In the genomic region with DNA sequence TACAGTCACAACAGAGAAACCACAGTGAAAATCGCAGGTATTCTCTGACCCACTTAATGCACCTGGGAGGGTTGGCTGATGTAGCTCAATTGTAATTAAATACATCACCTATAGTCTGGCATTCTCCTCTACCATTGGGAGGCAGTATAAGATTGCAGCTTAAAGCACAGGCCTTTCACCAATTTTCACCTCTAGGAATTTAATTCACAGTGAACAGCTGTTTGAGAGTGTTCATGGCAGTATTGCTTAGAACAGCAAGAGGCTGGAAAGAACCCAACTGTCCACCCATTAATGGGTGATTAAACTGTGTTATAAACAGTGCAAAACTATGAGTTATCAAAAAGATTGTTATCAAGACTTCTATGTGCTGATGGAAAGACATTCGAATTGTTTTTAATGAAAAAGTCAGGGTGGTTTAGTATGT, we compare ENCODE assay signal across 8 cellular contexts. TPM values are rescaled to one million over a fixed set of nuclear protein-coding genes. Genes with fewer than 3 reads are reported as not detected.
DNase-seq lines count a peak whose midpoint lies in the region; ATAC-seq and TF ChIP-seq lines count a peak whose summit lies in the region.

No MANE protein-coding gene starts in this region.

- no peak overlapping the region for H2AFZ ChIP-seq in PC-3 (ENCODE audit: low read length)

- H3F3A ChIP-seq in PC-3 (ENCODE audit: low read length, unreplicated experiment) = no peaks in the 10 kb centered on the region

- peaks cover 9% of the 10 kb centered on the region; the same call in 1 of the 2 replicates for H3K79me2 ChIP-seq in PC-3 (ENCODE audit: low read length)

- no TSS peak for BruUV-seq in PC-3 (replicated peaks; lab: Mats Ljungman, UMichigan)

- H3K4me2 ChIP-seq in PC-3 (ENCODE audit: low read length) = no peak overlapping the region

- H3K9me3 ChIP-seq in PC-3 (ENCODE audit: low read length) = no peaks in the 10 kb centered on the region

- POLR2A ChIA-PET in PC-3 (lab: Charles Lee; ENCODE audit: unreplicated experiment) = interaction anchor here (1.1 kb wide), 1 partner anchor 133 kb away, joined by 3 read pairs; a partner anchor contains a TSS

- DNase-seq in NCI-H1092 treated with DMSO at 0.1 percent for 48 hours (lab: John Stamatoyannopoulos, UW) (peak; percentile 38), NCI-H1092 (lab: John Stamatoyannopoulos, UW) (no peak), PC-3 (peak; percentile 80), left lobe of liver (ENCODE audit: low spot score) (no peak), type B pancreatic cell (ENCODE audit: extremely low spot score, unreplicated experiment) (no peak)
- DNase-seq in central memory CD4-positive, alpha-beta T cell = peak; percentile 62

- H3K4me3 Mint-ChIP-seq in IgD-negative memory B cell (peak overlapping the region; percentile 58 to 75 (median 64)), type B pancreatic cell (peak overlapping the region; percentile 81)

- H3K36me3 Mint-ChIP-seq in IgD-negative memory B cell (no peaks in the 10 kb centered on the region), type B pancreatic cell (peaks cover 8% of the 10 kb centered on the region)

- ATAC-seq in PC-3 = peak; percentile 42
- peak; percentile 52 for ATAC-seq in left lobe of liver
- ATAC-seq in HG02588 (IDR thresholded peaks at IDR 0.05; ENCODE audit: unreplicated experiment) = no peak

- CTCF ChIA-PET in PC-3 (lab: Charles Lee) = interaction anchor here (0.6 to 2.5 kb wide), 16 partner anchors 11 to 309 kb away, joined by 3 to 43 read pairs (median 6); no protein-coding TSS in a partner anchor

- H3K27ac Mint-ChIP-seq in IgD-negative memory B cell (peak overlapping the region; percentile 61 to 97 (median 84)), type B pancreatic cell (peak overlapping the region; percentile 84)

- TF ChIP-seq CTCF in PC-3 (conservative IDR thresholded peaks at IDR 0.05; ENCODE audit: low read depth, low read length) (peak; percentile 93), type B pancreatic cell (conservative IDR thresholded peaks at IDR 0.05) (peak; percentile 80)

- H3K9me2 ChIP-seq in PC-3 (replicated peaks; ENCODE audit: low read length) = no peaks in the 10 kb centered on the region

- H3K9ac ChIP-seq in PC-3 (ENCODE audit: low read length) = no peak overlapping the region

- H3K4me1 ChIP-seq in PC-3 (ENCODE audit: insufficient read depth, low read length) = peaks cover 10% of the 10 kb centered on the region

- H3K27me3 ChIP-seq in PC-3 (ENCODE audit: low read length) = no peaks in the 10 kb centered on the region

- no peaks in the 10 kb centered on the region for H3K27me3 Mint-ChIP-seq in IgD-negative memory B cell
- H3K27me3 Mint-ChIP-seq in type B pancreatic cell = no peaks in the 10 kb centered on the region

- intact Hi-C loops in PC-3 (cut with micrococcal nuclease) = loop anchor here (1.0 to 5.0 kb wide), 3 partner anchors 63 to 302 kb away; no protein-coding TSS in a partner anchor

- no peak overlapping the region for H3K27ac ChIP-seq in PC-3 (ENCODE audit: low read length)

- no peak overlapping the region for H3K4me3 ChIP-seq in PC-3 (ENCODE audit: low read length)

- H3K9me3 Mint-ChIP-seq in IgD-negative memory B cell (no peaks in the 10 kb centered on the region), type B pancreatic cell (no peaks in the 10 kb centered on the region)

- H3K36me3 ChIP-seq in PC-3 (ENCODE audit: low read depth, low read length) = peaks cover 11% of the 10 kb centered on the region; the same call in 1 of the 2 replicates

- no peaks in the 10 kb centered on the region for H4K20me1 ChIP-seq in PC-3 (ENCODE audit: low read length)

- H3K4me1 Mint-ChIP-seq in IgD-negative memory B cell = peaks cover 36 to 42% (median 37%) of the 10 kb centered on the region in 3 donors
- H3K4me1 Mint-ChIP-seq in type B pancreatic cell (ENCODE audit: unreplicated experiment) = peaks cover 26% of the 10 kb centered on the region

RNA-seq across cellular contexts. Expression of a gene that starts 2.0 kb away (rescaled TPM):
- 51.9 TPM for polyA plus RNA-seq in IgD-negative memory B cell
- total RNA-seq in PC-3 (2014; rRNA removed) (22.2 and 28.5 TPM in 2 replicates), left lobe of liver (26.0 TPM), type B pancreatic cell (ENCODE audit: low replicate concordance) (27.3 and 33.1 TPM in 2 replicates)

RNA-seq across cellular contexts. Expression of a gene that starts 26.7 kb away (rescaled TPM):
- not detected for polyA plus RNA-seq in IgD-negative memory B cell
- total RNA-seq in PC-3 (2014; rRNA removed) (45.4 and 55.7 TPM in 2 replicates), left lobe of liver (1.5 TPM), type B pancreatic cell (ENCODE audit: low replicate concordance) (0.76 and 5.8 TPM in 2 replicates)

RNA-seq across cellular contexts. Expression of a gene that starts 52.5 kb away (rescaled TPM):
- polyA plus RNA-seq in IgD-negative memory B cell = 53.4 TPM
- 46.9 and 52.6 TPM in 2 replicates for total RNA-seq in PC-3 (2014; rRNA removed)
- total RNA-seq in left lobe of liver = 27.6 TPM
- 102 TPM in 2 replicates for total RNA-seq in type B pancreatic cell (ENCODE audit: low replicate concordance)

Comparison
In these comparisons a context has a peak if more than half of its experiments do, and no peak if none do; other contexts are left out.
1. DNase-seq: peak in NCI-H1092 treated with DMSO at 0.1 percent for 48 hours (single experiment), PC-3 (single experiment) and central memory CD4-positive, alpha-beta T cell (single experiment); none in NCI-H1092 (single experiment), left lobe of liver (single experiment) and type B pancreatic cell (single experiment).